14 cellular contexts compared by ENCODE assay signal in genomic region chr7:73976761-73977625, GRCh38. TPM values are rescaled to one million over a fixed set of nuclear protein-coding genes. Genes with fewer than 3 reads are reported as not detected.
DNase-seq lines count a peak whose midpoint lies in the region; ATAC-seq and TF ChIP-seq lines count a peak whose summit lies in the region.
"Had no signal": no experiment of that assay in that cellular context is flagged by ENCODE, and none has a peak within 500 bp of the region (broad histone marks: within the 10 kb centered on the region; RNA-seq: fewer than 3 reads in every experiment).

No MANE protein-coding gene starts in this region.

- BruUV-seq in Calu3 (replicated peaks; lab: Mats Ljungman, UMichigan) = no TSS peak

- peaks cover 27% of the 10 kb centered on the region for H3K27me3 Mint-ChIP-seq in stimulated activated naive CD8-positive, alpha-beta T cell treated with anti-CD3 and anti-CD28 coated beads, Interleukin-15, amount 100 ng/mL, for 72 hours
- H3K27me3 Mint-ChIP-seq in activated B cell treated with CpG ODN at 0.5 μM for 24 hours = no peaks in the 10 kb centered on the region
- H3K27me3 Mint-ChIP-seq in Calu3 (ENCODE audit: unreplicated experiment) = peaks cover 2% of the 10 kb centered on the region

- H3K36me3 Mint-ChIP-seq in activated B cell treated with CpG ODN at 0.5 μM for 24 hours (ENCODE audit: low read depth) (no peaks in the 10 kb centered on the region), Calu3 (ENCODE audit: insufficient read depth, unreplicated experiment) (no peaks in the 10 kb centered on the region)

- POLR2A ChIA-PET in activated B cell treated with CpG ODN at 0.5 μM for 24 hours (lab: Charles Lee) = no interaction called here

- H3K27ac Mint-ChIP-seq in stimulated activated naive CD8-positive, alpha-beta T cell treated with anti-CD3 and anti-CD28 coated beads, Interleukin-15, amount 100 ng/mL, for 72 hours = no peak overlapping the region
- H3K27ac Mint-ChIP-seq in activated B cell treated with CpG ODN at 0.5 μM for 24 hours (no peak overlapping the region), Calu3 (ENCODE audit: unreplicated experiment) (no peak overlapping the region)
- H3K27ac Mint-ChIP-seq: activated CD8-positive, alpha-beta T cell treated with anti-CD3 and anti-CD28 coated beads for 36 hours; activated T-helper 1 cell treated with anti-CD3 and anti-CD28 coated beads, Interleukin-12 subunit alpha, Interleukin-12 subunit beta, Interleukin-2, Interleukin-4 antibody, amounts not matched to agents 30 ng/mL and 10 ng/mL and 1 ng/mL, durations not matched to agents 14 hours and 24 hours and 36 hours; GM23338; progenitor cell of endocrine pancreas had no signal

- ATAC-seq in stimulated activated naive CD8-positive, alpha-beta T cell treated with anti-CD3 and anti-CD28 coated beads, Interleukin-15, amount 100 ng/mL, for 72 hours = peak; percentile 28
- no peak for ATAC-seq in stimulated activated naive CD8-positive, alpha-beta T cell treated with anti-CD3 and anti-CD28 coated beads, Interleukin-15, Interleukin-2, amounts not matched to agents 100 U/mL and 50 U/mL, for 24 hours
- ATAC-seq in activated B cell treated with CpG ODN at 0.5 μM for 24 hours (ENCODE audit: low read depth) (no peak), GM19328 (IDR thresholded peaks at IDR 0.05; ENCODE audit: unreplicated experiment) (no peak)
- ATAC-seq: activated CD8-positive, alpha-beta T cell treated with anti-CD3 and anti-CD28 coated beads for 36 hours; GM23338 had no signal

- no peaks in the 10 kb centered on the region for H3K4me1 Mint-ChIP-seq in stimulated activated naive CD8-positive, alpha-beta T cell treated with anti-CD3 and anti-CD28 coated beads, Interleukin-15, amount 100 ng/mL, for 72 hours
- H3K4me1 Mint-ChIP-seq in activated B cell treated with CpG ODN at 0.5 μM for 24 hours (peaks cover 8% of the 10 kb centered on the region), Calu3 (ENCODE audit: low read depth, unreplicated experiment) (peaks cover 2% of the 10 kb centered on the region)
- H3K4me1 Mint-ChIP-seq: GM23338 had no signal

- DNase-seq in stimulated activated naive CD8-positive, alpha-beta T cell treated with anti-CD3 and anti-CD28 coated beads, Interleukin-15, amount 100 ng/mL, for 72 hours = no peak
- DNase-seq in stimulated activated naive CD8-positive, alpha-beta T cell treated with anti-CD3 and anti-CD28 coated beads, Interleukin-15, Interleukin-2, amounts not matched to agents 100 U/mL and 50 U/mL, for 24 hours = no peak
- peak; percentile 7 for DNase-seq in activated B cell treated with CpG ODN at 0.5 μM for 24 hours
- peak; percentile 80 for DNase-seq in mesenteric fat pad (ENCODE audit: low spot score)
- DNase-seq in HT-29 (ENCODE audit: low spot score) = no peak
- no peak for DNase-seq in islet precursor cell
- DNase-seq in Calu3 = no peak
- DNase-seq: activated CD8-positive, alpha-beta T cell treated with anti-CD3 and anti-CD28 coated beads for 36 hours; testis had no signal

- no peaks in the 10 kb centered on the region for H3K9me3 Mint-ChIP-seq in stimulated activated naive CD8-positive, alpha-beta T cell treated with anti-CD3 and anti-CD28 coated beads, Interleukin-15, amount 100 ng/mL, for 72 hours
- H3K9me3 Mint-ChIP-seq in activated B cell treated with CpG ODN at 0.5 μM for 24 hours = no peaks in the 10 kb centered on the region
- no peaks in the 10 kb centered on the region for H3K9me3 Mint-ChIP-seq in Calu3 (ENCODE audit: low read depth, unreplicated experiment)
- H3K9me3 Mint-ChIP-seq: activated CD8-positive, alpha-beta T cell treated with anti-CD3 and anti-CD28 coated beads for 36 hours; activated T-helper 1 cell treated with anti-CD3 and anti-CD28 coated beads, Interleukin-12 subunit alpha, Interleukin-12 subunit beta, Interleukin-2, Interleukin-4 antibody, amounts not matched to agents 30 ng/mL and 10 ng/mL and 1 ng/mL, durations not matched to agents 14 hours and 24 hours and 36 hours; GM23338 had no signal

- CTCF ChIA-PET in activated B cell treated with CpG ODN at 0.5 μM for 24 hours (lab: Charles Lee) (no interaction called here), Calu3 (lab: Charles Lee) (interaction anchor here (0.6 kb wide), 1 partner anchor 90 kb away, joined by 5 read pairs; no protein-coding TSS in a partner anchor)

- no peak for TF ChIP-seq CTCF in activated B cell treated with CpG ODN at 0.5 μM for 24 hours (IDR thresholded peaks at IDR 0.05)
- TF ChIP-seq CTCF in Calu3 (IDR thresholded peaks at IDR 0.05; ENCODE audit: unreplicated experiment) = no peak

- intact Hi-C loops in activated B cell treated with CpG ODN at 0.5 μM for 24 hours (cut with micrococcal nuclease) = loop anchor here (5.0 kb wide), 1 partner anchor 50 kb away; the partner anchor contains the start of gene ELN
- intact Hi-C loops in Calu3 (cut with micrococcal nuclease; ENCODE audit: unreplicated experiment) = no loop called here

- H3K4me3 Mint-ChIP-seq in stimulated activated naive CD8-positive, alpha-beta T cell treated with anti-CD3 and anti-CD28 coated beads, Interleukin-15, amount 100 ng/mL, for 72 hours = no peak overlapping the region
- H3K4me3 Mint-ChIP-seq in activated B cell treated with CpG ODN at 0.5 μM for 24 hours = no peak overlapping the region
- no peak overlapping the region for H3K4me3 Mint-ChIP-seq in Calu3 (ENCODE audit: low read depth, unreplicated experiment)
- H3K4me3 Mint-ChIP-seq: activated CD8-positive, alpha-beta T cell treated with anti-CD3 and anti-CD28 coated beads for 36 hours; activated T-helper 1 cell treated with anti-CD3 and anti-CD28 coated beads, Interleukin-12 subunit alpha, Interleukin-12 subunit beta, Interleukin-2, Interleukin-4 antibody, amounts not matched to agents 30 ng/mL and 10 ng/mL and 1 ng/mL, durations not matched to agents 14 hours and 24 hours and 36 hours; GM23338 had no signal

RNA-seq across cellular contexts. Expression of gene ELN, which starts 51.0 kb away (rescaled TPM):
- not detected in 2 replicates for total RNA-seq in activated B cell treated with CpG ODN at 0.5 μM for 24 hours
- 95.5 TPM for total RNA-seq in mesenteric fat pad
- total RNA-seq in HT-29 (2014; rRNA removed; shearing (Covaris generic)) = 0.03 and 0.10 TPM in 2 replicates
- total RNA-seq in Calu3 (2022) = 0.39 and 0.42 TPM in 2 replicates
- total RNA-seq: activated CD8-positive, alpha-beta T cell treated with anti-CD3 and anti-CD28 coated beads for 36 hours; activated T-helper 1 cell treated with anti-CD3 and anti-CD28 coated beads, Interleukin-12 subunit alpha, Interleukin-12 subunit beta, Interleukin-2, Interleukin-4 antibody, amounts not matched to agents 30 ng/mL and 10 ng/mL and 1 ng/mL, durations not matched to agents 14 hours and 24 hours and 36 hours; kidney epithelial cell had no signal

Comparison
In these comparisons a context has a peak if more than half of its experiments do, and no peak if none do; other contexts are left out.
1. DNase-seq: peak in activated B cell treated with CpG ODN at 0.5 μM for 24 hours (single experiment) and mesenteric fat pad (single experiment); none in stimulated activated naive CD8-positive, alpha-beta T cell treated with anti-CD3 and anti-CD28 coated beads, Interleukin-15, amount 100 ng/mL, for 72 hours (0 of 2), stimulated activated naive CD8-positive, alpha-beta T cell treated with anti-CD3 and anti-CD28 coated beads, Interleukin-15, Interleukin-2, amounts not matched to agents 100 U/mL and 50 U/mL, for 24 hours (single experiment), HT-29 (single experiment), islet precursor cell (single experiment) and Calu3 (single experiment).
2. RNA of gene ELN, which starts 51.0 kb away (total RNA-seq): 95.5 TPM in mesenteric fat pad (single experiment); 0.39 to 0.42 TPM in Calu3, 0.03 to 0.10 TPM in HT-29 and not detected in activated B cell treated with CpG ODN at 0.5 μM for 24 hours; every median in the first group is over 10 times any median in the second.